1 cellular context compared by ENCODE assay signal in the genomic region with DNA sequence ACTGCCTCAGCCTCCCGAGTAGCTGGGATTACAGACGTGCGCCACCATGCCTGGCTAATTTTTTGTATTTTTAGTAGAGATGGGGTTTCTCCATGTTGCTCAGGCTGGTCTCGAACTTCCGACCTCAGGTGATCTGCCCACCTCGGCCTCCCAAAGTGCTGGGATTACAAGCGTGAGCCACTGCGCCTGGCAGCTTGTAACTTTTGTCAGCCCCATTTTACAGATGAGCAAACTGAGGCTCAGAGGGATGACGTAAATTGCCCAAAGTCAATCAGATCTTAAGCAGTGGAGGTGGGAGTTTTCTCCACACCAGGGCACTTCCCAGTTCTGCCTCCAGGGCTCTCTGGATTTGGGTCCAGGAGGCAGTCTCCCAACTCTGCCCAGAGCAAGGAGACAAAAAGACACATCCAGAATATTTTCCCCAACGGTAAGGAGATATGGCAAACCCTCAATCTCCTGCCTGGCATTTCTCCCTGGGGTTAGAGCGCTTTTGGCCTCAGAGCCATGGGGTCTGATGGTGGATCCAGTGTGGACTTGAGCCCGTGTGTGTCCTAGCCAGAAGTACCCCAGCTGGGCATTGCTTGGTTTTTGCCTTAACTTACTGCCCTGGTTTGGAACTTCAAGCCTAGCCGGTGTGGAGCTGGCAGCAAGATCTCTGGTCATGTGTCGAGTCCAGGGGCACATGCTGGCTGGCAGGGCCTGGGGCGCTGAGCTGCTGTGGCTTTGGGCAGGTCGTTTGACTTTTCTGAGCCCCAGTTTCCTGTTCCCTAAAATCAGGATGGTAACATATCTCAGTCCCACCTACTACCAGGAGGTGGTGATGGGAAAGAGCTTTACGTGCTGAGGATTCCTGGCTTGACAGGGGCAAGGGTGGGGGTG.
TF ChIP-seq lines count a peak whose summit lies in the region.

No MANE protein-coding gene starts in this region.

TF ChIP-seq in A549, 52 proteins besides CTCF, POLR2A, EP300 and RAD21:
- TF ChIP-seq MAZ (IDR thresholded peaks at IDR 0.05; ENCODE audit: borderline replicate concordance, low read depth, low read length) (no peak), KDM1A (IDR thresholded peaks at IDR 0.05; ENCODE audit: low read depth) (peak; percentile 83; the same call in 1 of the 2 replicates), HDAC2 (IDR thresholded peaks at IDR 0.05) (0 out of 2 replicates have a peak, but pooled peaks have one; percentile 46)
